In the genomic region with DNA sequence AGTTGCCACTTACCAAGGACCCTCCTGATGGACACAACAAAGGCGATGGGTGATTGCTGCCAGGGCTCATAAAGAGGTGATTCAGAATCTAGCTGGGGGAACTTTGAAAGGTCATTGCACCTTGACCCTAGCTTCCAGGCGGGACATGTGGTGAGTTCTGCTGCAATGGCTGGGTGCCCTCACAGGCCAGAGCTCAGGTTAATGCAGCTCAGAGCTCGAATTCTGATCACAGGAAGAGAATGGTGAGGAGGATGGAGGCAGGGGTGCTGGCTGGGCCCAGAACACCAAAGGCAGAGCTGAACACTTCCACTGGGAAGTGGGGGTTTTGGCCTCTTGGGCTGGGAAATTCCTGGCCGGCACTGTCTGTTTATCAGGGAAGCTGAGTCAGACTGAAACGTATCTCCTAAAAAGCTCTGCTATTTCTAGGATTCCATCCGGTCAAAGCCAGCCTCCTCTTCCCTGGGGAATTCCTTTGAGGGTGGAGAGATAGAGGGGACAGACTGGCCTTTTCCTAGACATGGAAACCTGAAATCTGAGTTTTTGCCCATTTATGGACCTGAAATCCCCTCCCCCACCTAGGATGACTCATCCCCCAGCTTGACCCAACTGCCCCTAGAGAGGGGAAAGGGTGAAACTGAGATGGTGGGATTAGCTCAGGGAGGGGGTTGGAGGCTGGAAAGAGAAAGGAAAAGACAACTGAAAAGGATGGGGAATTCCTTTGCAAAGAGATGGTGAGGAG, we compare ENCODE assay signal across 8 cellular contexts. TPM values are rescaled to one million over a fixed set of nuclear protein-coding genes. Genes with fewer than 3 reads are reported as not detected.
DNase-seq lines count a peak whose midpoint lies in the region; ATAC-seq, FAIRE-seq and TF ChIP-seq lines count a peak whose summit lies in the region.

No MANE protein-coding gene starts in this region.

- DNase-seq in Right ventricle myocardium inferior (ENCODE audit: missing footprints) (no peak), cardiac septum (ENCODE audit: low spot score) (no peak), dermis blood vessel endothelial cell (peak; percentile 89), lung (ENCODE audit: low spot score) (no peak), GM19239 (ENCODE audit: insufficient read length, low spot score) (no peak), MV-4-11 (lab: John Stamatoyannopoulos, UW) (no peak)
- no peak for DNase-seq in activated CD8-positive, alpha-beta memory T cell treated with anti-CD3 and anti-CD28 coated beads, Interleukin-2, amount 50 U/mL, for 48 hours
- DNase-seq in activated CD4-positive, CD25-positive, alpha-beta regulatory T cell treated with anti-CD3 and anti-CD28 coated beads, Interleukin-2, amount 50 U/mL, for 72 hours = no peak

- H3K4me1 ChIP-seq in lung (ENCODE audit: control insufficient read depth in 2 of 2, insufficient read depth in 2 of 2, low read length in 2 of 2) = peaks cover 0 to 10% of the 10 kb centered on the region in 2 donors

- H3K27me3 ChIP-seq in lung (ENCODE audit: control insufficient read depth, insufficient read depth) = no peaks in the 10 kb centered on the region

- FAIRE-seq in GM19239 (lab: Jason Lieb, UNC) = no peak

- no peaks in the 10 kb centered on the region for H3K9me3 ChIP-seq in lung (ENCODE audit: control insufficient read depth in 2 of 2, insufficient read depth in 1 of 2, low read length in 1 of 2)

- H3K36me3 ChIP-seq in lung (ENCODE audit: control insufficient read depth in 2 of 2, insufficient read depth in 2 of 2, low read length in 2 of 2) = no peaks in the 10 kb centered on the region

- 49 to 78% methylated on average over 6 of the region's 6 CpGs for WGBS in lung, 2 donors

- intact Hi-C loops in Right ventricle myocardium inferior (cut with DNase I) = no loop called here
- intact Hi-C loops in cardiac septum (cut with DNase I) = no loop called here

- no peak for TF ChIP-seq CTCF in lung (IDR thresholded peaks at IDR 0.05; ENCODE audit: control extremely low read depth, extremely low read depth)

- ATAC-seq in Right ventricle myocardium inferior = peak; percentile 57
- peak; percentile 42 for ATAC-seq in lung (ENCODE audit: insufficient read depth, low FRiP score)

- no peak overlapping the region for H3K4me3 ChIP-seq in lung

- peak overlapping the region; percentile 27 to 48 for H3K27ac ChIP-seq in lung (ENCODE audit: low read depth in 1 of 2, low read length in 1 of 2)

RNA-seq across cellular contexts. Expression of a gene that starts 27.2 kb away (rescaled TPM):
- total RNA-seq in Right ventricle myocardium inferior (1.1 TPM), cardiac septum (0.75 TPM), dermis blood vessel endothelial cell (4.6 and 5.0 TPM in 2 replicates), lung (10 to 100 TPM in 1 of 2 donors, 1 to 10 TPM in 1; 9.2 to 14.1 TPM)
- 1 to 10 TPM; 4.2 to 9.2 TPM for polyA plus RNA-seq in lung
